ENCODE assay signal across 8 cellular contexts in genomic region chr1:46442317-46443161, GRCh38. TPM values are rescaled to one million over a fixed set of nuclear protein-coding genes. Genes with fewer than 3 reads are reported as not detected.
DNase-seq lines count a peak whose midpoint lies in the region; ATAC-seq, FAIRE-seq and TF ChIP-seq lines count a peak whose summit lies in the region.

No MANE protein-coding gene starts in this region.

- no peaks in the 10 kb centered on the region for H4K20me1 ChIP-seq in Karpas-422 (ENCODE audit: insufficient read depth, low read depth, low read length)

- H3K27me3 Mint-ChIP-seq in activated naive CD8-positive, alpha-beta T cell treated with anti-CD3 and anti-CD28 coated beads for 36 hours, result peaks cover 22% of the 10 kb centered on the region

- H3K4me1 Mint-ChIP-seq in activated naive CD8-positive, alpha-beta T cell treated with anti-CD3 and anti-CD28 coated beads for 36 hours, result peaks cover 12% of the 10 kb centered on the region

- H3K4me3 Mint-ChIP-seq in activated naive CD8-positive, alpha-beta T cell treated with anti-CD3 and anti-CD28 coated beads for 36 hours, result peak overlapping the region; percentile 85

- H3K36me3 Mint-ChIP-seq in activated naive CD8-positive, alpha-beta T cell treated with anti-CD3 and anti-CD28 coated beads for 36 hours, result no peaks in the 10 kb centered on the region

- peak; percentile 82 for TF ChIP-seq CTCF in D721Med (IDR thresholded peaks at IDR 0.05; ENCODE audit: insufficient read depth, missing control alignments)
- peak; percentile 72 to 93 (median 88) for TF ChIP-seq CTCF in heart right ventricle (IDR thresholded peaks at IDR 0.05)
- TF ChIP-seq CTCF in upper lobe of right lung (IDR thresholded peaks at IDR 0.05), result peak; percentile 91

- no peaks in the 10 kb centered on the region for H3K9me3 ChIP-seq in Karpas-422 (ENCODE audit: low read length)
- H3K9me3 ChIP-seq in heart right ventricle, result no peaks in the 10 kb centered on the region
- no peaks in the 10 kb centered on the region for H3K9me3 ChIP-seq in upper lobe of right lung

- H2AFZ ChIP-seq in Karpas-422 (ENCODE audit: low read length), result peak overlapping the region; percentile 60; the same call in 1 of the 2 replicates

- peak overlapping the region; percentile 4 for H3K27ac Mint-ChIP-seq in activated naive CD8-positive, alpha-beta T cell treated with anti-CD3 and anti-CD28 coated beads for 36 hours

- no peaks in the 10 kb centered on the region for H3K36me3 ChIP-seq in Karpas-422 (ENCODE audit: insufficient read depth, low read length)
- no peaks in the 10 kb centered on the region for H3K36me3 ChIP-seq in heart right ventricle
- H3K36me3 ChIP-seq in upper lobe of right lung, result no peaks in the 10 kb centered on the region

- H3K27ac ChIP-seq in Karpas-422 (ENCODE audit: low read length) (no peak overlapping the region), heart right ventricle (peak overlapping the region in 1 of 10 donors; percentile 50), upper lobe of right lung (no peak overlapping the region)

- no peaks in the 10 kb centered on the region for H3K9me2 ChIP-seq in Karpas-422 (replicated peaks; ENCODE audit: insufficient read depth, low read length)

- WGBS in heart right ventricle, 2 donors, result 10 to 11% methylated on average over 25 of the region's 25 CpGs

- intact Hi-C loops in heart right ventricle (cut with DNase I), result loop anchor here in 4 of 10 donors (10.0 kb wide), 1 partner anchor 282 kb away; no protein-coding TSS in a partner anchor
- intact Hi-C loops in posterior vena cava (cut with DNase I), result no loop called here
- intact Hi-C loops in upper lobe of right lung (cut with DNase I), result no loop called here

- DNase-seq in D721Med (ENCODE audit: insufficient read length, low spot score), result peak; percentile 63
- peak; percentile 90 for DNase-seq in Karpas-422
- peak; percentile 68 for DNase-seq in activated naive CD8-positive, alpha-beta T cell treated with anti-CD3 and anti-CD28 coated beads for 36 hours
- peak; percentile 72 to 73 for DNase-seq in heart right ventricle
- DNase-seq in posterior vena cava (ENCODE audit: low spot score), result peak; percentile 92
- DNase-seq in upper lobe of right lung, result peak; percentile 88

- no peaks in the 10 kb centered on the region for H3K9me3 Mint-ChIP-seq in activated naive CD8-positive, alpha-beta T cell treated with anti-CD3 and anti-CD28 coated beads for 36 hours

- no peak for FAIRE-seq in D721Med (lab: Jason Lieb, UNC)

- peak overlapping the region; percentile 47; the same call in 1 of the 2 replicates for H3K4me3 ChIP-seq in Karpas-422 (ENCODE audit: low read length)
- peak overlapping the region in 9 of 10 donors; percentile 25 to 51 (median 47) for H3K4me3 ChIP-seq in heart right ventricle
- peak overlapping the region; percentile 31 for H3K4me3 ChIP-seq in upper lobe of right lung

- H3K4me2 ChIP-seq in Karpas-422 (ENCODE audit: low read depth, low read length, poor library complexity, severe bottlenecking), result peak overlapping the region; percentile 66

- H3K4me1 ChIP-seq in Karpas-422 (ENCODE audit: low read length), result peaks cover 7% of the 10 kb centered on the region
- H3K4me1 ChIP-seq in heart right ventricle, result peaks cover 0 to 14% (median 3%) of the 10 kb centered on the region in 9 donors
- peaks cover 9% of the 10 kb centered on the region for H3K4me1 ChIP-seq in upper lobe of right lung

- no peaks in the 10 kb centered on the region for H3K79me2 ChIP-seq in Karpas-422 (ENCODE audit: low read length)

- H3K9ac ChIP-seq in Karpas-422 (ENCODE audit: low read length), result peak overlapping the region; percentile 54

- H3K27me3 ChIP-seq in Karpas-422 (ENCODE audit: low read length) (no peaks in the 10 kb centered on the region), heart right ventricle (peaks cover 0 to 28% (median 14%) of the 10 kb centered on the region in 7 donors), upper lobe of right lung (peaks cover 10% of the 10 kb centered on the region)

- ATAC-seq in GM21528 (IDR thresholded peaks at IDR 0.05; ENCODE audit: low FRiP score, unreplicated experiment), result peak; percentile 78
- ATAC-seq in SK-N-SH treated with all-trans-retinoic acid at 6 μM for 48 hours, result peak; percentile 93
- peak; percentile 54 to 83 (median 79) for ATAC-seq in heart right ventricle
- ATAC-seq in upper lobe of right lung, result peak; percentile 87

TF ChIP-seq in SK-N-SH treated with all-trans-retinoic acid at 6 μM for 48 hours, 23 proteins besides CTCF, POLR2A, EP300 and RAD21:
- TF ChIP-seq OSR1 (CRISPR knock-in tag; IDR thresholded peaks at IDR 0.05), result no peak
- no peak for TF ChIP-seq GLIS3 (CRISPR knock-in tag; IDR thresholded peaks at IDR 0.05)
- TF ChIP-seq BACH2 (CRISPR knock-in tag; IDR thresholded peaks at IDR 0.05; ENCODE audit: borderline replicate concordance), result no peak
- no peak for TF ChIP-seq SNAI2 (CRISPR knock-in tag; IDR thresholded peaks at IDR 0.05)

RNA-seq across cellular contexts. Expression of gene DMBX1, which starts 47.1 kb away (rescaled TPM):
- total RNA-seq in Karpas-422 (2014; rRNA removed; shearing (Covaris generic); ENCODE audit: low replicate concordance), result not detected in 2 replicates
- total RNA-seq in activated naive CD8-positive, alpha-beta T cell treated with anti-CD3 and anti-CD28 coated beads for 36 hours, result not detected
- total RNA-seq in heart right ventricle (not detected), posterior vena cava (not detected), upper lobe of right lung (not detected)
- not detected for polyA plus RNA-seq in heart right ventricle

RNA-seq across cellular contexts. Expression of gene FAAH, which starts 48.4 kb away (rescaled TPM):
- 1.3 TPM in 1 of 2 replicates, not detected in the other for total RNA-seq in Karpas-422 (2014; rRNA removed; shearing (Covaris generic); ENCODE audit: low replicate concordance)
- total RNA-seq in activated naive CD8-positive, alpha-beta T cell treated with anti-CD3 and anti-CD28 coated beads for 36 hours, result 1 to 10 TPM; 2.8 to 3.4 TPM
- 1 to 10 TPM; 1.8 to 9.8 (median 3.1) TPM for total RNA-seq in heart right ventricle
- polyA plus RNA-seq in heart right ventricle, result 10 to 100 TPM in 1 of 2 donors, 1 to 10 TPM in 1; 2.4 to 16.4 TPM
- 1 to 10 TPM; 2.2 to 2.4 TPM for total RNA-seq in posterior vena cava
- total RNA-seq in upper lobe of right lung, result 30.9 TPM
